In the genomic region with DNA sequence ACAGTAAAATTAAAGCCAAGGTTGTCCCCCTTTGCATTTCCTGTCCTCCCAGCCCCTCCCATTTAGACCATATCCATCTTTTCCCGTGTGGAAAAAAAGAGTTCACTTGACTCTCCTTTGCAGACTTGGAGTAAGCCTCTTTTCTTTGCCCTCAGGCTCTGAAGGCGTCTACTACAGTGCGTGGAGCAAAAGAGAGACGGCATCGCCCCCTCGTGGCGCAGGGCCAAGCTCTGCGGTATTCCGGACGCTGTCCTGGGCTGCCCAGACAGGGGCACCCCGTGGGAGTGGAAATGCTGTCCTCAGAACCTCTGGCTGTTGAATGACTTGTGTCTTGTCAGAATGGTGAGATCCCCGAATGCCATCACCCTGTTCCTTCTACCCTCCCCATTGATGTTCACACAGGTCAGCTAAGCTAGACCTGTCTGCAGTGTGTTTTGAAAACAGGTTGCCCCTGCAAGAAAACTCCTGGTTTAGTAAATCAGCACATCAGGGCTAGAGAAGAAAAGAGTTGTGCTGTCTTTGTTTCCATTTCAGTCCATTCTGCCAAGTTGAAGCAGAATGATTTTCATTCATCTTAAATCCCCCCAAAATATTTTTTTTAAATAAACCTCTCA, we compare ENCODE assay signal across 7 cellular contexts. TPM values are rescaled to one million over a fixed set of nuclear protein-coding genes. Genes with fewer than 3 reads are reported as not detected.
A peak's percentile ranks its signal among the peaks of the same experiment; 100 is the strongest.
DNase-seq lines count a peak whose midpoint lies in the region; ATAC-seq, FAIRE-seq and TF ChIP-seq lines count a peak whose summit lies in the region.

No MANE protein-coding gene starts in this region.

- H3K27ac Mint-ChIP-seq in activated T-cell treated with anti-CD3 and anti-CD28 coated beads, Interleukin-2, amount 50 U/mL, for 24 hours: no peak overlapping the region

- peak; percentile 71 for ATAC-seq in HG03354 (IDR thresholded peaks at IDR 0.05; ENCODE audit: poor library complexity, severe bottlenecking, unreplicated experiment)

- no peaks in the 10 kb centered on the region for H3K9me3 ChIP-seq in ovary

- no peak for FAIRE-seq in urothelium cell line (lab: Jason Lieb, UNC)

- H3K36me3 ChIP-seq in ovary: no peaks in the 10 kb centered on the region

- no peak overlapping the region for H3K4me3 Mint-ChIP-seq in activated T-cell treated with anti-CD3 and anti-CD28 coated beads, Interleukin-2, amount 50 U/mL, for 24 hours

- H3K27me3 ChIP-seq in ovary: no peaks in the 10 kb centered on the region

- TF ChIP-seq EP300 in ovary (IDR thresholded peaks at IDR 0.05): no peak

- H3K4me1 ChIP-seq in ovary (ENCODE audit: insufficient read depth): no peaks in the 10 kb centered on the region

- no peaks in the 10 kb centered on the region for H3K9me3 Mint-ChIP-seq in activated T-cell treated with anti-CD3 and anti-CD28 coated beads, Interleukin-2, amount 50 U/mL, for 24 hours

- no peak overlapping the region for H3K27ac ChIP-seq in ovary

- TF ChIP-seq POLR2A in ovary (IDR thresholded peaks at IDR 0.05): no peak

- TF ChIP-seq CTCF in GM12864 (IDR thresholded peaks at IDR 0.05; ENCODE audit: low read depth, low read length, missing control alignments) (peak; percentile 89), fibroblast of villous mesenchyme (IDR thresholded peaks at IDR 0.05; ENCODE audit: insufficient read depth, low read depth, low read length) (peak; percentile 64), ovary (IDR thresholded peaks at IDR 0.05) (no peak)

- WGBS in ovary, 3 donors: 5 to 7% (median 6%) methylated on average over 12 of the region's 12 CpGs

- no peak overlapping the region for H3K4me3 ChIP-seq in GM12864 (ENCODE audit: low read depth, low read length)
- no peak overlapping the region for H3K4me3 ChIP-seq in fibroblast of villous mesenchyme (ENCODE audit: low read depth, low read length)
- no peak overlapping the region for H3K4me3 ChIP-seq in ovary

- H3K27me3 Mint-ChIP-seq in activated T-cell treated with anti-CD3 and anti-CD28 coated beads, Interleukin-2, amount 50 U/mL, for 24 hours: no peaks in the 10 kb centered on the region

- intact Hi-C loops in ovary (cut with DNase I): loop anchor here in 3 of 4 donors (5.0 kb wide), 4 partner anchors 168 to 618 kb away; no protein-coding TSS in a partner anchor

- H3K4me1 Mint-ChIP-seq in activated T-cell treated with anti-CD3 and anti-CD28 coated beads, Interleukin-2, amount 50 U/mL, for 24 hours (ENCODE audit: low read depth): no peaks in the 10 kb centered on the region

- H3K36me3 Mint-ChIP-seq in activated T-cell treated with anti-CD3 and anti-CD28 coated beads, Interleukin-2, amount 50 U/mL, for 24 hours (ENCODE audit: low read depth): no peaks in the 10 kb centered on the region

- DNase-seq in GM12864 (ENCODE audit: low read depth) (no peak), OCI-M2 (lab: John Stamatoyannopoulos, UW; ENCODE audit: unreplicated experiment) (peak; percentile 30), fibroblast of villous mesenchyme (ENCODE audit: low read depth) (peak; percentile 50), ovary (peak; percentile 22 to 63 (median 42)), urothelium cell line (ENCODE audit: low spot score) (peak; percentile 81)
- peak; percentile 78 for DNase-seq in activated T-cell treated with anti-CD3 and anti-CD28 coated beads, Interleukin-2, amount 50 U/mL, for 24 hours

RNA-seq across cellular contexts. Expression of gene GJA8, which starts 12.3 kb away (rescaled TPM):
- total RNA-seq in fibroblast of villous mesenchyme (not detected in 2 replicates), ovary (not detected)
- not detected for polyA plus RNA-seq in ovary

RNA-seq across cellular contexts. Expression of gene GPR89B, which starts 37.9 kb away (rescaled TPM):
- total RNA-seq in fibroblast of villous mesenchyme (12.6 and 19.0 TPM in 2 replicates), ovary (10 to 100 TPM in 5 of 7 donors, 1 to 10 TPM in 2; 7.5 to 17.6 (median 13.7) TPM)
- polyA plus RNA-seq in ovary: 10 to 100 TPM; 10.4 to 16.9 TPM

Comparison
In these comparisons a context has a peak if more than half of its experiments do, and no peak if none do; other contexts are left out.
1. CTCF ChIP-seq: peak in GM12864 (single experiment) and fibroblast of villous mesenchyme (single experiment); none in ovary (0 of 3).